Comparison of ENCODE assay signal across 12 cellular contexts in the genomic region with DNA sequence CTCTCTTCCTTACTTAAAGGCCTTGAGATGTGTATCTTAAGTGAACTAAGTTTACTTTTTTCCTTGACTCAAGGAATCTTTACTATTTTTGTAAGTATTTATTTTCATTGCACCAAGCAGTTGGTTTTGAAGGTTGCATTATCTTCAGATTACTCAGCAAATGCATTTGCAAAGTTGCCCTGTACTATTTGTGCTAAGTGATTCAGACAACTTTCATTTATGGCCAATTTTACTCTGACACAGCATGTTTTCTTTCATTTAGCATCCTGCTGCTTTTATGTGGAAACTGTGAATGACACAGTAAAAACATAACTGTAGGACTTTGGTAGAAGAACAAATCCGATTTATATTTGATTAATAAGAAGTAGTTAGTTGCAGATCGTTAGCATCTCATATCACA.
DNase-seq lines count a peak whose midpoint lies in the region; ATAC-seq and TF ChIP-seq lines count a peak whose summit lies in the region.
"Had no signal": no experiment of that assay in that cellular context is flagged by ENCODE, and none has a peak within 500 bp of the region (broad histone marks: within the 10 kb centered on the region; RNA-seq: fewer than 3 reads in every experiment).

No MANE protein-coding gene starts in this region.

- TF ChIP-seq CTCF in left lung (IDR thresholded peaks at IDR 0.05) (no peak), Peyer's patch (IDR thresholded peaks at IDR 0.05) (no peak)

- H3K27me3 ChIP-seq in ACC112 (ENCODE audit: insufficient read depth, low read length) = no peaks in the 10 kb centered on the region
- no peaks in the 10 kb centered on the region for H3K27me3 ChIP-seq in left lung
- no peaks in the 10 kb centered on the region for H3K27me3 ChIP-seq in Peyer's patch
- H3K27me3 ChIP-seq: BLaER1 treated with 17β-estradiol and CSF1 and Interleukin-3, amounts not matched to agents 10 nM and 100 nM had no signal

- H3K4me1 ChIP-seq in ACC112 (ENCODE audit: control insufficient read depth, insufficient read depth, low read length, unreplicated experiment) = peaks cover 39% of the 10 kb centered on the region
- no peaks in the 10 kb centered on the region for H3K4me1 ChIP-seq in left lung
- no peaks in the 10 kb centered on the region for H3K4me1 ChIP-seq in Peyer's patch

- ATAC-seq in left lung (peak; percentile 50), GM21447 (IDR thresholded peaks at IDR 0.05; ENCODE audit: unreplicated experiment) (no peak)
- ATAC-seq: naive thymus-derived CD8-positive, alpha-beta T cell had no signal

- no peaks in the 10 kb centered on the region for H3K36me3 ChIP-seq in ACC112 (ENCODE audit: insufficient read depth, low read length)
- H3K36me3 ChIP-seq in left lung = no peaks in the 10 kb centered on the region
- H3K36me3 ChIP-seq in Peyer's patch = no peaks in the 10 kb centered on the region
- H3K36me3 ChIP-seq: BLaER1 treated with 17β-estradiol and CSF1 and Interleukin-3, amounts not matched to agents 10 nM and 100 nM had no signal

- intact Hi-C loops in left lung (cut with DNase I) = no loop called here

- H3K4me3 ChIP-seq in ACC112 (ENCODE audit: low read depth, low read length) = peak overlapping the region; percentile 69
- H3K4me3 ChIP-seq in left lung = no peak overlapping the region
- H3K4me3 ChIP-seq in Peyer's patch = no peak overlapping the region
- H3K4me3 ChIP-seq: BLaER1 treated with 17β-estradiol and CSF1 and Interleukin-3, amounts not matched to agents 10 nM and 100 nM had no signal

- TF ChIP-seq POLR2A in Peyer's patch (IDR thresholded peaks at IDR 0.05) = no peak

- H3K9me3 ChIP-seq in left lung (no peaks in the 10 kb centered on the region), Peyer's patch (no peaks in the 10 kb centered on the region)

- H3K79me2 ChIP-seq in ACC112 (ENCODE audit: control insufficient read depth, insufficient read depth, low read length, unreplicated experiment) = no peaks in the 10 kb centered on the region

- H3K27ac ChIP-seq in ACC112 (ENCODE audit: low read depth, low read length) (peak overlapping the region; percentile 100), left lung (peak overlapping the region in 1 of 2 donors; percentile 31), Peyer's patch (no peak overlapping the region)

- H2AFZ ChIP-seq in ACC112 (ENCODE audit: low read length, unreplicated experiment) = peak overlapping the region; percentile 29

- DNase-seq in HS-5 (ENCODE audit: low read depth) = peak; percentile 60
- peak; percentile 68 for DNase-seq in brain pericyte (ENCODE audit: low read depth, low spot score)
- DNase-seq in left lung = no peak
- no peak for DNase-seq in cortex of kidney (lab: John Stamatoyannopoulos, UW)
- DNase-seq in NCI-H1436 treated with DMSO at 0.1 percent for 48 hours (lab: John Stamatoyannopoulos, UW) = no peak
- DNase-seq in Peyer's patch = no peak
- DNase-seq: activated CD8-positive, alpha-beta memory T cell treated with anti-CD3 and anti-CD28 coated beads, Interleukin-2, amount 50 U/mL, for 48 hours; naive thymus-derived CD8-positive, alpha-beta T cell; NCI-H1048 had no signal

Comparison
In these comparisons a context has a peak if more than half of its experiments do, and no peak if none do; other contexts are left out.
1. DNase-seq: peak in HS-5 (single experiment) and brain pericyte (single experiment); none in left lung (0 of 2), cortex of kidney (single experiment), NCI-H1436 treated with DMSO at 0.1 percent for 48 hours (single experiment) and Peyer's patch (0 of 3).